In the genomic region with DNA sequence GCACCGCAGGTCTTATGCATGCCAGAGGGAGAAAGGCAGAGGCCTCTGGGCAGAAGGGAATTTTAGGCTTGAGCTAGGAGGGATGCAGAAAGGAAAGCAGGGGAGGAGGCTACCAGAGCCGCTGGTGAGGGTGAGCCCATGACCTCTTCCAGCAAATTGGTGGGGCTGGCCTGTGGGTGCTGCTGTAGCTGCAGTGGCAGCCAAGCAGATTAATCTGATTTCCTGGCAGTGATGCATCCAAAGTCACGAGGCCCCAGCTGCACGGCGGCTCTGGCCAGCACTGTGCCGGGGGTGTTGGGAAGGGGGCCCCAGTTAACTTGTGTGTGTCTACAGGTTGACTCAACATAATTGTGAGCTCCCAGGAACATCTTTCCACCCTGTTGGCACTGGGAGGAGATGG, we compare ENCODE assay signal across 21 cellular contexts. TPM values are rescaled to one million over a fixed set of nuclear protein-coding genes. Genes with fewer than 3 reads are reported as not detected.
DNase-seq lines count a peak whose midpoint lies in the region; ATAC-seq and TF ChIP-seq lines count a peak whose summit lies in the region.
"Had no signal": no experiment of that assay in that cellular context is flagged by ENCODE, and none has a peak within 500 bp of the region (broad histone marks: within the 10 kb centered on the region; RNA-seq: fewer than 3 reads in every experiment).

No MANE protein-coding gene starts in this region.

- TF ChIP-seq CTCF in dorsolateral prefrontal cortex (IDR thresholded peaks at IDR 0.05 in 54 of 56, conservative IDR thresholded peaks at IDR 0.05 in 2 of 56; ENCODE audit: low read depth in 1 of 56, partially characterized antibody in 56 of 56) (peak in 4 of 56 donors; percentile 7 to 18 (median 12)), testis (IDR thresholded peaks at IDR 0.05) (no peak), natural killer cell (IDR thresholded peaks at IDR 0.05) (no peak)

- H3K27me3 Mint-ChIP-seq in natural killer cell (ENCODE audit: low read depth in 2 of 2): no peaks in the 10 kb centered on the region

- intact Hi-C loops in dorsolateral prefrontal cortex (cut with DNase I): loop anchor here (2.0 to 10.0 kb wide), 2 partner anchors 41 to 111 kb away; a partner anchor contains a TSS
- intact Hi-C loops in testis (cut with DNase I; ENCODE audit: low total_unique reads): no loop called here
- intact Hi-C loops in natural killer cell (cut with micrococcal nuclease): no loop called here

- no peaks in the 10 kb centered on the region for H3K36me3 ChIP-seq in testis (ENCODE audit: low read depth, missing control alignments)
- H3K36me3 ChIP-seq: HAP-1, SJCRH30 had no signal

- WGBS in testis, 2 donors: 63% methylated on average over 6 of the region's 6 CpGs; no CpG with 5 or more reads in 1 of the 2 donors

- no peak overlapping the region for H3K4me3 Mint-ChIP-seq in natural killer cell

- peak overlapping the region; percentile 81 for H3K27ac ChIP-seq in angular gyrus (ENCODE audit: low read depth, low read length)
- H3K27ac ChIP-seq in dorsolateral prefrontal cortex: peak overlapping the region in 57 of 59 donors; percentile 27 to 94 (median 84)
- H3K27ac ChIP-seq in substantia nigra (ENCODE audit: low read depth, low read length, poor library complexity, severe bottlenecking): peak overlapping the region; percentile 68
- no peak overlapping the region for H3K27ac ChIP-seq in testis
- H3K27ac ChIP-seq: C4-2B, HL-60, KMS-11, PC-9, RWPE1, SJCRH30 had no signal

- H3K4me1 ChIP-seq in testis: no peaks in the 10 kb centered on the region
- H3K4me1 ChIP-seq: HAP-1, SJCRH30 had no signal

- H3K4me1 Mint-ChIP-seq in natural killer cell: no peaks in the 10 kb centered on the region

- H3K27ac Mint-ChIP-seq in natural killer cell: no peak overlapping the region

- DNase-seq in dorsolateral prefrontal cortex (peak in 9 of 10 donors; percentile 44 to 85 (median 65)), nucleus accumbens (lab: John Stamatoyannopoulos, UW) (peak in 31 of 56 donors; percentile 13 to 66 (median 34)), substantia nigra (lab: John Stamatoyannopoulos, UW) (peak in 29 of 49 donors; percentile 16 to 70 (median 31)), testis (no peak), EL (no peak), natural killer cell (no peak)
- DNase-seq: DMS79, NCI-H1417, NCI-H187 treated with DMSO at 0.1 percent for 48 hours, NCI-H226, NCI-H524 treated with DMSO at 0.1 percent for 48 hours, PC-9, SJCRH30 had no signal

- H3K36me3 Mint-ChIP-seq in natural killer cell: no peaks in the 10 kb centered on the region

- no peak for ATAC-seq in GM21381 (IDR thresholded peaks at IDR 0.05; ENCODE audit: unreplicated experiment)
- ATAC-seq in natural killer cell: no peak

- no peaks in the 10 kb centered on the region for H3K9me3 ChIP-seq in testis
- H3K9me3 ChIP-seq: SJCRH30 had no signal

- H3K27me3 ChIP-seq in dorsolateral prefrontal cortex: no peaks in the 10 kb centered on the region
- no peaks in the 10 kb centered on the region for H3K27me3 ChIP-seq in testis
- H3K27me3 ChIP-seq: SJCRH30 had no signal

- H3K4me3 ChIP-seq in dorsolateral prefrontal cortex (peak overlapping the region in 7 of 59 donors; percentile 4 to 21 (median 18)), testis (no peak overlapping the region)
- H3K4me3 ChIP-seq: HAP-1, PC-9, SJCRH30 had no signal

- peaks cover 0 to 3% of the 10 kb centered on the region in 2 donors for H3K9me3 Mint-ChIP-seq in natural killer cell

- no peak for TF ChIP-seq POLR2A in testis (IDR thresholded peaks at IDR 0.05)

RNA-seq across cellular contexts. Expression of a gene that starts 41.4 kb away (rescaled TPM):
- total RNA-seq in dorsolateral prefrontal cortex: 100 to 1,000 TPM; 204 to 380 (median 266) TPM
- 1 to 10 TPM; 3.0 to 4.3 TPM for total RNA-seq in testis
- polyA plus RNA-seq in testis (ENCODE audit: insufficient read depth, low read depth, low replicate concordance): 2.7 TPM
- 10 to 100 TPM; 41.3 to 78.4 (median 65.1) TPM for total RNA-seq in natural killer cell
- total RNA-seq: M059J, PC-9, SJCRH30 had no signal

Comparison
In these comparisons a context has a peak if more than half of its experiments do, and no peak if none do; other contexts are left out.
1. H3K27ac ChIP-seq: peak in angular gyrus (single experiment), dorsolateral prefrontal cortex (57 of 59) and substantia nigra (single experiment); none in testis (0 of 2).
2. DNase-seq: peak in dorsolateral prefrontal cortex (9 of 10), nucleus accumbens (31 of 56) and substantia nigra (29 of 49); none in testis (single experiment), EL (single experiment) and natural killer cell (single experiment).
3. RNA of a gene that starts 41.4 kb away (total RNA-seq): 204 to 380 TPM in dorsolateral prefrontal cortex and 41.3 to 78.4 TPM in natural killer cell; 3.0 to 4.3 TPM in testis; every median in the first group is over 4 times any median in the second.
4. intact Hi-C loops: an anchor here in dorsolateral prefrontal cortex (2.0 to 10.0 kb wide); none called in testis and natural killer cell.